In the genomic region with DNA sequence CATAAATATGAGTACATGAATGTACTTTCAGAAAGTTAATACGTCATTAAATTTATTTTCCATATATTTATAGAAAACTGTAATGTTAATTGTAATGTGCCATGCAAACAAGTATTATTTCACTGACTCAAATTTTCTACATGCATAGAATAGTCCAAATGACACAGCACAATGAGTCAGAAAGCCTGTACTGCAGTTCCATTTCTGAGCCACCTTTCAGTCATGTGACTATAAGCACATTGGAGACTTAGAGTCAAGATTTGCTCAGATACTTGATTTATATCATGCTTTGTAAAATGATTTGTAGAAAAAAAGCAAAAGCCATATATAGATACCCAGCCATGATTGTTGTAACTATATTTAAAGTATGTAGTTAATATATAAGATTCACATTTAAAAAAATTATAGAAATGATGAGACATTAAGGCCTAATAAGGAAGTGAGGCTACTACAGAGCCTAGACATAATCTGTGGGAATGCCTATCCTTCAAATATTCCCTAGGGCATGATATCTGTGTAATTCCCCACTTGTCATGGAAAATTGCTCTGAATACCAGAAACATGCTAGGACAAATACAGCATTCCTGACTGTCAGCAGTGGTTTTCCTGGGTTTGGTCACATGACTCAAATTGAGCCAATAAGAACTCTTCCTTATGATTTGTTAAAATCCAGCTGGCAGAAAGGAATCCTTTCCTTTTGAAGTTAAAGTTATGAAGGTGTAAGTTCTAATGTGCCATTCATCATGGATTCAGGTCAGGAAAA, we compare ENCODE assay signal across 27 cellular contexts. TPM values are rescaled to one million over a fixed set of nuclear protein-coding genes. Genes with fewer than 3 reads are reported as not detected.
DNase-seq lines count a peak whose midpoint lies in the region; ATAC-seq, FAIRE-seq and TF ChIP-seq lines count a peak whose summit lies in the region.
"Had no signal": no experiment of that assay in that cellular context is flagged by ENCODE, and none has a peak within 500 bp of the region (broad histone marks: within the 10 kb centered on the region; RNA-seq: fewer than 3 reads in every experiment).

No MANE protein-coding gene starts in this region.

- H3K9me3 Mint-ChIP-seq in mesothelial cell of epicardium, result peaks cover 5% of the 10 kb centered on the region
- H3K9me3 Mint-ChIP-seq: nephron progenitor cell had no signal

- TF ChIP-seq POLR2A in H54 (IDR thresholded peaks at IDR 0.05; ENCODE audit: low read depth, low read length), result no peak

- H3K27ac ChIP-seq in RWPE1, result no peak overlapping the region
- H3K27ac ChIP-seq: skin epidermis, thyroid gland had no signal

- peaks cover 10% of the 10 kb centered on the region for H3K4me1 Mint-ChIP-seq in mesothelial cell of epicardium
- H3K4me1 Mint-ChIP-seq: activated CD4-positive, alpha-beta T cell treated with anti-CD3 and anti-CD28 coated beads, Interleukin-2, amount 10 ng/mL, durations not matched to agents 7 days and 5 days; activated naive CD8-positive, alpha-beta T cell treated with anti-CD3 and anti-CD28 coated beads, Interleukin-2, amount 10 ng/mL, durations not matched to agents 7 days and 5 days; activated T-helper 17 cell treated with anti-CD3 and anti-CD28 coated beads, Interleukin-2, amount 50 U/mL, for 72 hours; CD4-positive, alpha-beta memory T cell; nephron progenitor cell; T-helper 17 cell had no signal

- no peaks in the 10 kb centered on the region for H3K36me3 Mint-ChIP-seq in mesothelial cell of epicardium
- H3K36me3 Mint-ChIP-seq: activated naive CD8-positive, alpha-beta T cell treated with anti-CD3 and anti-CD28 coated beads, Interleukin-2, amount 10 ng/mL, durations not matched to agents 7 days and 5 days had no signal

- H3K27me3 Mint-ChIP-seq in mesothelial cell of epicardium (ENCODE audit: low read depth), result no peaks in the 10 kb centered on the region
- H3K27me3 Mint-ChIP-seq: activated CD4-positive, alpha-beta T cell treated with anti-CD3 and anti-CD28 coated beads, Interleukin-2, amount 10 ng/mL, durations not matched to agents 7 days and 5 days; activated naive CD8-positive, alpha-beta T cell treated with anti-CD3 and anti-CD28 coated beads, Interleukin-2, amount 10 ng/mL, durations not matched to agents 7 days and 5 days; activated T-helper 17 cell treated with anti-CD3 and anti-CD28 coated beads, Interleukin-2, amount 50 U/mL, for 72 hours; CD4-positive, alpha-beta memory T cell; progenitor cell of endocrine pancreas; T-helper 17 cell had no signal

- FAIRE-seq in H54 (lab: Jason Lieb, UNC), result peak; percentile 84
- FAIRE-seq: GM12891 had no signal

- CTCF ChIA-PET in RWPE1 (lab: Yijun Ruan, JAX), result interaction anchor here (0.6 kb wide), 1 partner anchor 58 kb away, joined by 3 read pairs; no protein-coding TSS in a partner anchor

- no peak overlapping the region for H3K4me3 Mint-ChIP-seq in mesothelial cell of epicardium
- H3K4me3 Mint-ChIP-seq: activated CD4-positive, alpha-beta T cell treated with anti-CD3 and anti-CD28 coated beads, Interleukin-2, amount 10 ng/mL, durations not matched to agents 7 days and 5 days; activated naive CD8-positive, alpha-beta T cell treated with anti-CD3 and anti-CD28 coated beads, Interleukin-2, amount 10 ng/mL, durations not matched to agents 7 days and 5 days; activated T-helper 17 cell treated with anti-CD3 and anti-CD28 coated beads, Interleukin-2, amount 50 U/mL, for 72 hours; CD4-positive, alpha-beta memory T cell; nephron progenitor cell; T-helper 17 cell had no signal

- no peak overlapping the region for H3K4me3 ChIP-seq in fibroblast of mammary gland (ENCODE audit: control insufficient read depth, low read depth, low read length)
- H3K4me3 ChIP-seq: skin epidermis, thyroid gland had no signal

- peak overlapping the region; percentile 73 for H3K27ac Mint-ChIP-seq in mesothelial cell of epicardium
- H3K27ac Mint-ChIP-seq: activated CD4-positive, alpha-beta T cell treated with anti-CD3 and anti-CD28 coated beads, Interleukin-2, amount 10 ng/mL, durations not matched to agents 7 days and 5 days; activated naive CD8-positive, alpha-beta T cell treated with anti-CD3 and anti-CD28 coated beads, Interleukin-2, amount 10 ng/mL, durations not matched to agents 7 days and 5 days; activated T-helper 17 cell treated with anti-CD3 and anti-CD28 coated beads, Interleukin-2, amount 50 U/mL, for 72 hours; CD4-positive, alpha-beta memory T cell; nephron progenitor cell; progenitor cell of endocrine pancreas; T-helper 17 cell had no signal

- ATAC-seq in HG03378 (IDR thresholded peaks at IDR 0.05; ENCODE audit: unreplicated experiment), result no peak
- no peak for ATAC-seq in GM21390 (IDR thresholded peaks at IDR 0.05; ENCODE audit: unreplicated experiment)
- ATAC-seq: activated T-helper 17 cell treated with anti-CD3 and anti-CD28 coated beads, Interleukin-2, amount 50 U/mL, for 72 hours; left colon; stimulated activated naive CD8-positive, alpha-beta T cell treated with anti-CD3 and anti-CD28 coated beads, Interleukin-15, Interleukin-2, amounts not matched to agents 100 U/mL and 50 U/mL, for 24 hours; T-helper 17 cell had no signal

- POLR2A ChIA-PET in RWPE1 (lab: Yijun Ruan, JAX; ENCODE audit: low non-redundant PET), result no interaction called here

- DNase-seq in H54 (ENCODE audit: insufficient read length, low spot score) (peak; percentile 3), RWPE1 (ENCODE audit: low spot score) (peak; percentile 87), fibroblast of mammary gland (ENCODE audit: low read depth) (peak; percentile 1), mesothelial cell of epicardium (ENCODE audit: low spot score in 2 of 2, unreplicated experiment in 2 of 2) (no peak), NK-92 (lab: John Stamatoyannopoulos, UW; ENCODE audit: unreplicated experiment) (no peak)
- DNase-seq in stimulated activated CD4-positive, alpha-beta T cell treated with anti-CD3 and anti-CD28 coated beads, Interleukin-1b, Interleukin-23, amount 100 ng/mL, for 48 hours, result no peak
- DNase-seq: activated CD4-positive, alpha-beta T cell treated with anti-CD3 and anti-CD28 coated beads, Interleukin-2, amount 10 ng/mL, durations not matched to agents 7 days and 5 days; activated naive CD8-positive, alpha-beta T cell treated with anti-CD3 and anti-CD28 coated beads, Interleukin-2, amount 10 ng/mL, durations not matched to agents 7 days and 5 days; CD4-positive, alpha-beta memory T cell; DMS153; Kasumi-1; left colon; NCI-H1105; NCI-H2107; NCI-H524 treated with DMSO at 0.1 percent for 48 hours; nephron progenitor cell; SIG-M5; stimulated activated CD4-positive, alpha-beta T cell treated with anti-CD3 and anti-CD28 coated beads, Interleukin-2, amount 100 ng/mL, for 48 hours; stimulated activated naive CD8-positive, alpha-beta T cell treated with anti-CD3 and anti-CD28 coated beads, Interleukin-15, Interleukin-2, amounts not matched to agents 100 U/mL and 50 U/mL, for 24 hours; T-helper 17 cell; thyroid gland had no signal

- TF ChIP-seq CTCF in RWPE1 (conservative IDR thresholded peaks at IDR 0.05; ENCODE audit: low read depth) (no peak), fibroblast of mammary gland (conservative IDR thresholded peaks at IDR 0.05; ENCODE audit: control insufficient read depth, insufficient read depth, low read depth, low read length) (no peak), mesothelial cell of epicardium (IDR thresholded peaks at IDR 0.05; ENCODE audit: unreplicated experiment) (no peak)

RNA-seq across cellular contexts. Expression of a gene that starts 50.0 kb away (rescaled TPM):
- 109 to 112 TPM (median 109 TPM) in 3 replicates for total RNA-seq in mesothelial cell of epicardium
- total RNA-seq: activated CD4-positive, alpha-beta T cell treated with anti-CD3 and anti-CD28 coated beads, Interleukin-2, amount 10 ng/mL, durations not matched to agents 7 days and 5 days; activated naive CD8-positive, alpha-beta T cell treated with anti-CD3 and anti-CD28 coated beads, Interleukin-2, amount 10 ng/mL, durations not matched to agents 7 days and 5 days; CD4-positive, alpha-beta memory T cell; T-helper 17 cell had no signal

Comparison
In these comparisons a context has a peak if more than half of its experiments do, and no peak if none do; other contexts are left out.
1. DNase-seq: peak in H54 (single experiment), RWPE1 (single experiment) and fibroblast of mammary gland (single experiment); none in mesothelial cell of epicardium (0 of 2), stimulated activated CD4-positive, alpha-beta T cell treated with anti-CD3 and anti-CD28 coated beads, Interleukin-1b, Interleukin-23, amount 100 ng/mL, for 48 hours (single experiment) and NK-92 (single experiment).